Comparison of ENCODE assay signal across 16 cellular contexts in the genomic region with DNA sequence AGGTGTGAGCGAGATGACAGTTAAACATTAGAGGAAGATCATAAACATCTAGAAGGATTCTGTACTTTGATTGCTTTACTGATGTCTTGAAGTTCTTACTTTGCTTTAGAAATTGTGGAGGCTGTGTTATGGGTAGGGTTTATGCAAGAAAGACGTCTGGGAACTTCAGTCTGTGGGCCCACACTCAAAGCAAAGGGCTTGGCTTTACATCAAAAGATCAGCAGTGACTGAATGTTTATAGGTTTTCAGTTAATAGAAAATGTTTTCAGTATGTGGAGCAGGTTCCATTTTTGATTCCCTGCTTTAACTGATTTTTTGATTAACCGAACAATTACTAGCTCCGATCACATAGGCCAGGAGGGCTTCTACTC. TPM values are rescaled to one million over a fixed set of nuclear protein-coding genes. Genes with fewer than 3 reads are reported as not detected.
DNase-seq lines count a peak whose midpoint lies in the region; ATAC-seq, FAIRE-seq and TF ChIP-seq lines count a peak whose summit lies in the region.
"Had no signal": no experiment of that assay in that cellular context is flagged by ENCODE, and none has a peak within 500 bp of the region (broad histone marks: within the 10 kb centered on the region; RNA-seq: fewer than 3 reads in every experiment).

No MANE protein-coding gene starts in this region.

- DNase-seq in CD4-positive, alpha-beta memory T cell: no peak
- DNase-seq in activated T-helper 2 cell treated with anti-CD3 and anti-CD28 coated beads, Interferon-gamma antibody, Interleukin-2, Interleukin-4, amounts not matched to agents 10 μg/mL and 5 μg/mL and 100 μg/mL, durations not matched to agents 14 hours and 24 hours and 36 hours (ENCODE audit: low spot score): no peak
- no peak for DNase-seq in naive thymus-derived CD4-positive, alpha-beta T cell
- no peak for DNase-seq in GM12891 (ENCODE audit: insufficient read length, low spot score)
- no peak for DNase-seq in foreskin keratinocyte
- DNase-seq: BE2C, Calu3, GOT3 had no signal

- ATAC-seq in naive thymus-derived CD4-positive, alpha-beta T cell: no peak
- ATAC-seq in foreskin keratinocyte (no peak), GM19351 (IDR thresholded peaks at IDR 0.05; ENCODE audit: unreplicated experiment) (no peak)
- ATAC-seq in activated T-helper 17 cell treated with anti-CD3 and anti-CD28 coated beads, Interleukin-2, amount 50 U/mL, for 72 hours (replicated peaks): no peak

- H3K36me3 ChIP-seq in CD4-positive, alpha-beta memory T cell (ENCODE audit: insufficient read depth, low read length): no peaks in the 10 kb centered on the region
- no peaks in the 10 kb centered on the region; a peak in 1 of 3 replicates for H3K36me3 ChIP-seq in HEK293 (ENCODE audit: control insufficient read depth in 2 of 2, insufficient read depth in 1 of 2, low read length in 2 of 2)
- H3K36me3 ChIP-seq in naive thymus-derived CD4-positive, alpha-beta T cell (ENCODE audit: control insufficient read depth in 2 of 3, insufficient read depth in 3 of 3, low read length in 3 of 3): no peaks in the 10 kb centered on the region
- H3K36me3 ChIP-seq: BE2C had no signal

- H3K4me3 ChIP-seq in CD4-positive, alpha-beta memory T cell (ENCODE audit: low read length in 2 of 2): no peak overlapping the region
- H3K4me3 ChIP-seq in HEK293 (ENCODE audit: low read depth, low read length): no peak overlapping the region
- H3K4me3 ChIP-seq in naive thymus-derived CD4-positive, alpha-beta T cell (ENCODE audit: low read length): no peak overlapping the region
- H3K4me3 ChIP-seq: A549 had no signal

- H3K36me3 Mint-ChIP-seq in CD4-positive, alpha-beta memory T cell: peaks cover 0 to 4% of the 10 kb centered on the region in 2 donors
- peaks cover 25% of the 10 kb centered on the region for H3K36me3 Mint-ChIP-seq in activated T-helper 2 cell treated with anti-CD3 and anti-CD28 coated beads, Interferon-gamma antibody, Interleukin-2, Interleukin-4, amounts not matched to agents 10 μg/mL and 5 μg/mL and 100 μg/mL, durations not matched to agents 14 hours and 24 hours and 36 hours (ENCODE audit: low read depth)
- peaks cover 0 to 6% (median 0%) of the 10 kb centered on the region in 5 donors for H3K36me3 Mint-ChIP-seq in naive thymus-derived CD4-positive, alpha-beta T cell
- H3K36me3 Mint-ChIP-seq in activated T-helper 17 cell treated with anti-CD3 and anti-CD28 coated beads, Interleukin-2, amount 50 U/mL, for 72 hours (ENCODE audit: low read depth): no peaks in the 10 kb centered on the region

- no peaks in the 10 kb centered on the region for H3K27me3 ChIP-seq in CD4-positive, alpha-beta memory T cell (ENCODE audit: insufficient read depth, low read length)
- no peaks in the 10 kb centered on the region for H3K27me3 ChIP-seq in naive thymus-derived CD4-positive, alpha-beta T cell (ENCODE audit: control insufficient read depth in 2 of 2, insufficient read depth in 2 of 2, low read length in 2 of 2)
- H3K27me3 ChIP-seq in foreskin keratinocyte: no peaks in the 10 kb centered on the region
- H3K27me3 ChIP-seq: BE2C had no signal

- no peak for FAIRE-seq in GM12891 (lab: Jason Lieb, UNC)
- FAIRE-seq: A549 had no signal

- intact Hi-C loops in CD4-positive, alpha-beta memory T cell (cut with micrococcal nuclease): loop anchor here (1.0 kb wide), 3 partner anchors 56 to 404 kb away; no protein-coding TSS in a partner anchor
- intact Hi-C loops in activated T-helper 2 cell treated with anti-CD3 and anti-CD28 coated beads, Interferon-gamma antibody, Interleukin-2, Interleukin-4, amounts not matched to agents 10 μg/mL and 5 μg/mL and 100 μg/mL, durations not matched to agents 14 hours and 24 hours and 36 hours (cut with micrococcal nuclease): no loop called here
- intact Hi-C loops in naive thymus-derived CD4-positive, alpha-beta T cell (cut with micrococcal nuclease): loop anchor here (1.0 kb wide), 5 partner anchors 11 to 436 kb away; no protein-coding TSS in a partner anchor

- TF ChIP-seq CTCF in HEK293 (tag by site-specific recombination; IDR thresholded peaks at IDR 0.05) (no peak), foreskin keratinocyte (conservative IDR thresholded peaks at IDR 0.05) (no peak)

- peaks cover 31 to 51% (median 45%) of the 10 kb centered on the region in 4 donors for H3K4me1 Mint-ChIP-seq in CD4-positive, alpha-beta memory T cell
- H3K4me1 Mint-ChIP-seq in activated T-helper 2 cell treated with anti-CD3 and anti-CD28 coated beads, Interferon-gamma antibody, Interleukin-2, Interleukin-4, amounts not matched to agents 10 μg/mL and 5 μg/mL and 100 μg/mL, durations not matched to agents 14 hours and 24 hours and 36 hours (ENCODE audit: low read depth): peaks cover 59% of the 10 kb centered on the region
- peaks cover 37 to 76% (median 54%) of the 10 kb centered on the region in 7 donors for H3K4me1 Mint-ChIP-seq in naive thymus-derived CD4-positive, alpha-beta T cell
- H3K4me1 Mint-ChIP-seq in activated T-helper 17 cell treated with anti-CD3 and anti-CD28 coated beads, Interleukin-2, amount 50 U/mL, for 72 hours: peaks cover 32% of the 10 kb centered on the region

- H3K4me1 ChIP-seq in CD4-positive, alpha-beta memory T cell (ENCODE audit: insufficient read depth, low read length): peaks cover 40% of the 10 kb centered on the region
- H3K4me1 ChIP-seq in HEK293 (ENCODE audit: control insufficient read depth, insufficient read depth, low read length): peaks cover 6% of the 10 kb centered on the region
- H3K4me1 ChIP-seq in naive thymus-derived CD4-positive, alpha-beta T cell (ENCODE audit: control insufficient read depth in 2 of 2, insufficient read depth in 2 of 2, low read length in 2 of 2): peaks cover 22 to 26% of the 10 kb centered on the region in 2 donors
- peaks cover 18% of the 10 kb centered on the region for H3K4me1 ChIP-seq in foreskin keratinocyte

- H3K27ac Mint-ChIP-seq in CD4-positive, alpha-beta memory T cell: peak overlapping the region in 4 of 7 donors; percentile 10 to 91 (median 43)
- H3K27ac Mint-ChIP-seq in activated T-helper 2 cell treated with anti-CD3 and anti-CD28 coated beads, Interferon-gamma antibody, Interleukin-2, Interleukin-4, amounts not matched to agents 10 μg/mL and 5 μg/mL and 100 μg/mL, durations not matched to agents 14 hours and 24 hours and 36 hours: peak overlapping the region; percentile 47
- H3K27ac Mint-ChIP-seq in naive thymus-derived CD4-positive, alpha-beta T cell: peak overlapping the region in 8 of 9 donors; percentile 44 to 85 (median 70)
- no peak overlapping the region for H3K27ac Mint-ChIP-seq in activated T-helper 17 cell treated with anti-CD3 and anti-CD28 coated beads, Interleukin-2, amount 50 U/mL, for 72 hours

- H3K9me3 Mint-ChIP-seq in CD4-positive, alpha-beta memory T cell: no peaks in the 10 kb centered on the region
- H3K9me3 Mint-ChIP-seq in activated T-helper 2 cell treated with anti-CD3 and anti-CD28 coated beads, Interferon-gamma antibody, Interleukin-2, Interleukin-4, amounts not matched to agents 10 μg/mL and 5 μg/mL and 100 μg/mL, durations not matched to agents 14 hours and 24 hours and 36 hours: no peaks in the 10 kb centered on the region
- H3K9me3 Mint-ChIP-seq in naive thymus-derived CD4-positive, alpha-beta T cell: no peaks in the 10 kb centered on the region
- no peaks in the 10 kb centered on the region for H3K9me3 Mint-ChIP-seq in activated T-helper 17 cell treated with anti-CD3 and anti-CD28 coated beads, Interleukin-2, amount 50 U/mL, for 72 hours
- H3K9me3 Mint-ChIP-seq: H9 had no signal

- H3K27ac ChIP-seq in CD4-positive, alpha-beta memory T cell (ENCODE audit: low read depth, low read length): no peak overlapping the region
- H3K27ac ChIP-seq in HEK293 (ENCODE audit: extremely low read depth, low read depth, low read length) (no peak overlapping the region), foreskin keratinocyte (no peak overlapping the region)
- no peak overlapping the region for H3K27ac ChIP-seq in naive thymus-derived CD4-positive, alpha-beta T cell (ENCODE audit: low read depth, low read length)
- H3K27ac ChIP-seq: A549, C4-2B had no signal

- POLR2A ChIA-PET in CD4-positive, alpha-beta memory T cell (lab: Charles Lee; ENCODE audit: partially characterized antibody): interaction anchor here (1.2 to 1.4 kb wide), 3 partner anchors 12 to 397 kb away, joined by 3 to 6 read pairs (median 5); no protein-coding TSS in a partner anchor
- POLR2A ChIA-PET in HEK293 (lab: Yijun Ruan, JAX): interaction anchor here (0.5 kb wide), 1 partner anchor 843 kb away, joined by 3 read pairs; no protein-coding TSS in a partner anchor
- POLR2A ChIA-PET in naive thymus-derived CD4-positive, alpha-beta T cell (lab: Charles Lee): interaction anchor here (0.7 to 1.5 kb wide), 2 partner anchors 10 to 12 kb away, joined by 4 to 6 read pairs; no protein-coding TSS in a partner anchor

- CTCF ChIA-PET in CD4-positive, alpha-beta memory T cell (lab: Charles Lee; ENCODE audit: partially characterized antibody): interaction anchor here (0.5 to 7.6 kb wide), 22 partner anchors 10 to 437 kb away, joined by 3 to 111 read pairs (median 4); no protein-coding TSS in a partner anchor
- CTCF ChIA-PET in HEK293 (lab: Yijun Ruan, JAX): interaction anchor here (0.6 to 6.7 kb wide), 21 partner anchors 11 to 799 kb away, joined by 3 to 94 read pairs (median 4); a partner anchor contains a TSS
- CTCF ChIA-PET in naive thymus-derived CD4-positive, alpha-beta T cell (lab: Charles Lee): interaction anchor here (0.6 to 5.8 kb wide), 5 partner anchors 9 to 435 kb away, joined by 4 to 43 read pairs (median 6); no protein-coding TSS in a partner anchor

- TF ChIP-seq POLR2A in GM12891 (IDR thresholded peaks at IDR 0.05; ENCODE audit: low read depth, low read length): no peak

- H3K4me3 Mint-ChIP-seq in CD4-positive, alpha-beta memory T cell: no peak overlapping the region
- no peak overlapping the region for H3K4me3 Mint-ChIP-seq in activated T-helper 2 cell treated with anti-CD3 and anti-CD28 coated beads, Interferon-gamma antibody, Interleukin-2, Interleukin-4, amounts not matched to agents 10 μg/mL and 5 μg/mL and 100 μg/mL, durations not matched to agents 14 hours and 24 hours and 36 hours (ENCODE audit: low read depth)
- H3K4me3 Mint-ChIP-seq in naive thymus-derived CD4-positive, alpha-beta T cell: no peak overlapping the region
- no peak overlapping the region for H3K4me3 Mint-ChIP-seq in activated T-helper 17 cell treated with anti-CD3 and anti-CD28 coated beads, Interleukin-2, amount 50 U/mL, for 72 hours
- H3K4me3 Mint-ChIP-seq: H9 had no signal

- no peaks in the 10 kb centered on the region for H3K27me3 Mint-ChIP-seq in CD4-positive, alpha-beta memory T cell
- no peaks in the 10 kb centered on the region for H3K27me3 Mint-ChIP-seq in activated T-helper 2 cell treated with anti-CD3 and anti-CD28 coated beads, Interferon-gamma antibody, Interleukin-2, Interleukin-4, amounts not matched to agents 10 μg/mL and 5 μg/mL and 100 μg/mL, durations not matched to agents 14 hours and 24 hours and 36 hours (ENCODE audit: low read depth)
- H3K27me3 Mint-ChIP-seq in naive thymus-derived CD4-positive, alpha-beta T cell: no peaks in the 10 kb centered on the region
- no peaks in the 10 kb centered on the region for H3K27me3 Mint-ChIP-seq in activated T-helper 17 cell treated with anti-CD3 and anti-CD28 coated beads, Interleukin-2, amount 50 U/mL, for 72 hours

- H3K9me3 ChIP-seq in CD4-positive, alpha-beta memory T cell (ENCODE audit: control insufficient read depth in 1 of 2, low read length in 2 of 2): no peaks in the 10 kb centered on the region
- no peaks in the 10 kb centered on the region for H3K9me3 ChIP-seq in HEK293 (ENCODE audit: control insufficient read depth, insufficient read depth, low read depth, low read length)
- no peaks in the 10 kb centered on the region for H3K9me3 ChIP-seq in naive thymus-derived CD4-positive, alpha-beta T cell (ENCODE audit: control insufficient read depth in 2 of 3, low read length in 3 of 3)
- H3K9me3 ChIP-seq: A549, BE2C had no signal

RNA-seq across cellular contexts. Expression of a gene that starts 31.9 kb away (rescaled TPM):
- total RNA-seq in CD4-positive, alpha-beta memory T cell: 10 to 100 TPM; 14.5 to 16.1 TPM
- 1 to 10 TPM; 3.1 to 5.3 TPM for polyA plus RNA-seq in CD4-positive, alpha-beta memory T cell
- 23.1 and 25.1 TPM in 2 replicates for total RNA-seq in activated T-helper 2 cell treated with anti-CD3 and anti-CD28 coated beads, Interferon-gamma antibody, Interleukin-2, Interleukin-4, amounts not matched to agents 10 μg/mL and 5 μg/mL and 100 μg/mL, durations not matched to agents 14 hours and 24 hours and 36 hours
- total RNA-seq in naive thymus-derived CD4-positive, alpha-beta T cell: 10 to 100 TPM; 20.9 to 27.8 (median 22.0) TPM
- 1 to 10 TPM; 3.6 to 6.8 TPM for polyA plus RNA-seq in naive thymus-derived CD4-positive, alpha-beta T cell
- 12.8 TPM for polyA plus RNA-seq in GM12891 (2012; ENCODE audit: low read depth, missing spikeins)
- 21.3 and 23.7 TPM in 2 replicates for total RNA-seq in foreskin keratinocyte
- polyA plus RNA-seq in foreskin keratinocyte: 23.3 and 24.7 TPM in 2 replicates
- 10 to 100 TPM; 18.4 to 21.7 TPM for total RNA-seq in activated T-helper 17 cell treated with anti-CD3 and anti-CD28 coated beads, Interleukin-2, amount 50 U/mL, for 72 hours

RNA-seq across cellular contexts. Expression of a gene that starts 34.3 kb away (rescaled TPM):
- 10 to 100 TPM; 22.4 to 25.3 TPM for total RNA-seq in CD4-positive, alpha-beta memory T cell
- polyA plus RNA-seq in CD4-positive, alpha-beta memory T cell: 10 to 100 TPM; 15.4 to 30.8 TPM
- total RNA-seq in activated T-helper 2 cell treated with anti-CD3 and anti-CD28 coated beads, Interferon-gamma antibody, Interleukin-2, Interleukin-4, amounts not matched to agents 10 μg/mL and 5 μg/mL and 100 μg/mL, durations not matched to agents 14 hours and 24 hours and 36 hours: 52.9 and 53.8 TPM in 2 replicates
- total RNA-seq in naive thymus-derived CD4-positive, alpha-beta T cell: 10 to 100 TPM; 13.5 to 36.0 (median 23.4) TPM
- polyA plus RNA-seq in naive thymus-derived CD4-positive, alpha-beta T cell: 10 to 100 TPM; 16.5 to 36.7 TPM
- 24.8 TPM for polyA plus RNA-seq in GM12891 (2012; ENCODE audit: low read depth, missing spikeins)
- 57.3 and 69.3 TPM in 2 replicates for total RNA-seq in foreskin keratinocyte
- polyA plus RNA-seq in foreskin keratinocyte: 40.3 and 52.0 TPM in 2 replicates
- total RNA-seq in activated T-helper 17 cell treated with anti-CD3 and anti-CD28 coated beads, Interleukin-2, amount 50 U/mL, for 72 hours: 10 to 100 TPM; 27.4 to 54.5 TPM

RNA-seq across cellular contexts. Expression of a gene that starts 56.8 kb away (rescaled TPM):
- not detected for total RNA-seq in CD4-positive, alpha-beta memory T cell
- not detected for polyA plus RNA-seq in CD4-positive, alpha-beta memory T cell
- 0.18 and 0.34 TPM in 2 replicates for total RNA-seq in activated T-helper 2 cell treated with anti-CD3 and anti-CD28 coated beads, Interferon-gamma antibody, Interleukin-2, Interleukin-4, amounts not matched to agents 10 μg/mL and 5 μg/mL and 100 μg/mL, durations not matched to agents 14 hours and 24 hours and 36 hours
- under 1 TPM in 2 of 5 experiments, not detected in 3; 0.27 to 0.90 TPM for total RNA-seq in naive thymus-derived CD4-positive, alpha-beta T cell
- not detected for polyA plus RNA-seq in naive thymus-derived CD4-positive, alpha-beta T cell
- 0.32 TPM for polyA plus RNA-seq in GM12891 (2012; ENCODE audit: low read depth, missing spikeins)
- 0.21 and 0.24 TPM in 2 replicates for total RNA-seq in foreskin keratinocyte
- polyA plus RNA-seq in foreskin keratinocyte: 0.11 and 0.17 TPM in 2 replicates
- under 1 TPM in 1 of 2 donors, not detected in 1; 0.24 TPM for total RNA-seq in activated T-helper 17 cell treated with anti-CD3 and anti-CD28 coated beads, Interleukin-2, amount 50 U/mL, for 72 hours
- total RNA-seq: Calu3, H9, HT1080 had no signal
- polyA plus RNA-seq: AG04450 had no signal
